In the genomic region with DNA sequence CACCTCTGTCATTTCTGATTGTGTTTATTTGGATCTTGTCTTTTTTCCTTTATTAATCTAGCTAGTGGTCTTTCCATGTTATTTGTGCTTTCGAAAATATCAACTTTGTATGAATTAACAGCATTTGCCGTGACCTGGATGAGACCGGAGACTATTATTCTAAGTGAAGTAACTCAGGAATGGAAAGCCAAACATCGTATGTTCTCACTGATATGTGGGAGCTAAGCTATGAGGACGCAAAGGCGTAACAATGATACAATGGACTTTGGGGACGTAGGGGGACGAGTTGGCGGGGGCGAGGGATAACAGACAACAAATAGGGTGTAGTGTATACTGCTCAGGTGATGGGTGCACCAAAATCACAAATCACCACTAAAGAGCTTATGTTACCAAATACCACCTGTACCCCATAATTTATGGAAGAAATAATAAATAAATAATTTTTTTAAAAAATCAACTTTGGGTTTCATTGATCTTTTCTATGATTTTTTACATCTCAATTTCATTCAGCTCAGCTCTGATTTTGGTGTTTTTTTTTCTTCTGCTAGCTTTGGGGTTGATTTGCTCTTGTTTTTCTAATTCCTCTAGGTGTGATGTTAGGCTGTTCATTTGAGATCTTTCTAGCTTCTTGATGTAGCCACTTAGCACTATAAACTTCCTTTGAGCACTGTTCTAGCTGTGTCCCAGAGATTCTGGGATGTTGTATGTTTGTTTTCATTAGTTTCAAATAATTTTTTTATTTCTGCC, we compare ENCODE assay signal across 1 cellular context.
TF ChIP-seq lines count a peak whose summit lies in the region.
"Not testable (repeated sequence)": the region's sequence is repeated elsewhere in the genome, so short reads cannot be mapped to it uniquely, and the experiment has no call there.

No MANE protein-coding gene starts in this region.

TF ChIP-seq in HepG2, 621 proteins besides CTCF, POLR2A, EP300 and RAD21 (continued from another document):
- TF ChIP-seq CC2D1A (CRISPR knock-in tag; IDR thresholded peaks at IDR 0.05) (0 out of 2 replicates have a peak, but pooled peaks have one; percentile 57), NONO (IDR thresholded peaks at IDR 0.05) (peak; percentile 72; the same call in 1 of the 2 replicates), IKZF1 (IDR thresholded peaks at IDR 0.05) (peak; percentile 88; the same call in 1 of the 2 replicates), TARDBP (CRISPR knock-in tag; IDR thresholded peaks at IDR 0.05) (0 out of 2 replicates have a peak, but pooled peaks have one; percentile 32), NFRKB (IDR thresholded peaks at IDR 0.05) (0 out of 2 replicates have a peak, but pooled peaks have one; percentile 38), FOXA1 (IDR thresholded peaks at IDR 0.05) (peak; percentile 26; the same call in 1 of the 2 replicates), ATM (IDR thresholded peaks at IDR 0.05; ENCODE audit: borderline replicate concordance) (peak; percentile 68; the same call in 1 of the 2 replicates), YEATS2 (CRISPR knock-in tag; IDR thresholded peaks at IDR 0.05; ENCODE audit: borderline replicate concordance) (0 out of 2 replicates have a peak, but pooled peaks have one; percentile 17), TBX3 (IDR thresholded peaks at IDR 0.05; ENCODE audit: borderline replicate concordance) (0 out of 2 replicates have a peak, but pooled peaks have one; percentile 8), ZNF282 (IDR thresholded peaks at IDR 0.05; ENCODE audit: partially characterized antibody) (peak; percentile 49), SPEN (CRISPR knock-in tag; IDR thresholded peaks at IDR 0.05; ENCODE audit: low read depth) (0 out of 2 replicates have a peak, but pooled peaks have one; percentile 25), ZNF724P (CRISPR knock-in tag; IDR thresholded peaks at IDR 0.05; ENCODE audit: borderline replicate concordance) (0 out of 2 replicates have a peak, but pooled peaks have one; percentile 32), HNRNPK (IDR thresholded peaks at IDR 0.05; ENCODE audit: low read depth, low read length, poor library complexity, severe bottlenecking) (peak; percentile 45)
- TF ChIP-seq NONO (CRISPR knock-in tag; conservative IDR thresholded peaks at IDR 0.05); FOXA1 (CRISPR knock-in tag; IDR thresholded peaks at IDR 0.05): not testable (repeated sequence)
- TF ChIP-seq, protein P1, sequence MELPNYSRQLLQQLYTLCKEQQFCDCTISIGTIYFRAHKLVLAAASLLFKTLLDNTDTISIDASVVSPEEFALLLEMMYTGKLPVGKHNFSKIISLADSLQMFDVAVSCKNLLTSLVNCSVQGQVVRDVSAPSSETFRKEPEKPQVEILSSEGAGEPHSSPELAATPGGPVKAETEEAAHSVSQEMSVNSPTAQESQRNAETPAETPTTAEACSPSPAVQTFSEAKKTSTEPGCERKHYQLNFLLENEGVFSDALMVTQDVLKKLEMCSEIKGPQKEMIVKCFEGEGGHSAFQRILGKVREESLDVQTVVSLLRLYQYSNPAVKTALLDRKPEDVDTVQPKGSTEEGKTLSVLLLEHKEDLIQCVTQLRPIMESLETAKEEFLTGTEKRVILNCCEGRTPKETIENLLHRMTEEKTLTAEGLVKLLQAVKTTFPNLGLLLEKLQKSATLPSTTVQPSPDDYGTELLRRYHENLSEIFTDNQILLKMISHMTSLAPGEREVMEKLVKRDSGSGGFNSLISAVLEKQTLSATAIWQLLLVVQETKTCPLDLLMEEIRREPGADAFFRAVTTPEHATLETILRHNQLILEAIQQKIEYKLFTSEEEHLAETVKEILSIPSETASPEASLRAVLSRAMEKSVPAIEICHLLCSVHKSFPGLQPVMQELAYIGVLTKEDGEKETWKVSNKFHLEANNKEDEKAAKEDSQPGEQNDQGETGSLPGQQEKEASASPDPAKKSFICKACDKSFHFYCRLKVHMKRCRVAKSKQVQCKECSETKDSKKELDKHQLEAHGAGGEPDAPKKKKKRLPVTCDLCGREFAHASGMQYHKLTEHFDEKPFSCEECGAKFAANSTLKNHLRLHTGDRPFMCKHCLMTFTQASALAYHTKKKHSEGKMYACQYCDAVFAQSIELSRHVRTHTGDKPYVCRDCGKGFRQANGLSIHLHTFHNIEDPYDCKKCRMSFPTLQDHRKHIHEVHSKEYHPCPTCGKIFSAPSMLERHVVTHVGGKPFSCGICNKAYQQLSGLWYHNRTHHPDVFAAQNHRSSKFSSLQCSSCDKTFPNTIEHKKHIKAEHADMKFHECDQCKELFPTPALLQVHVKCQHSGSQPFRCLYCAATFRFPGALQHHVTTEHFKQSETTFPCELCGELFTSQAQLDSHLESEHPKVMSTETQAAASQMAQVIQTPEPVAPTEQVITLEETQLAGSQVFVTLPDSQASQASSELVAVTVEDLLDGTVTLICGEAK (IDR thresholded peaks at IDR 0.05), result peak; percentile 34; the same call in 1 of the 2 replicates
- TF ChIP-seq, protein P1 (CRISPR knock-in tag; IDR thresholded peaks at IDR 0.05), result not testable (repeated sequence)
- TF ChIP-seq, protein P2, sequence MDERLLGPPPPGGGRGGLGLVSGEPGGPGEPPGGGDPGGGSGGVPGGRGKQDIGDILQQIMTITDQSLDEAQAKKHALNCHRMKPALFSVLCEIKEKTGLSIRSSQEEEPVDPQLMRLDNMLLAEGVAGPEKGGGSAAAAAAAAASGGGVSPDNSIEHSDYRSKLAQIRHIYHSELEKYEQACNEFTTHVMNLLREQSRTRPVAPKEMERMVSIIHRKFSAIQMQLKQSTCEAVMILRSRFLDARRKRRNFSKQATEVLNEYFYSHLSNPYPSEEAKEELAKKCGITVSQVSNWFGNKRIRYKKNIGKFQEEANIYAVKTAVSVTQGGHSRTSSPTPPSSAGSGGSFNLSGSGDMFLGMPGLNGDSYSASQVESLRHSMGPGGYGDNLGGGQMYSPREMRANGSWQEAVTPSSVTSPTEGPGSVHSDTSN (CRISPR knock-in tag; IDR thresholded peaks at IDR 0.05), result peak; percentile 52; the same call in 1 of the 2 replicates
